Comparison of ENCODE assay signal across 1 cellular context in the genomic region with DNA sequence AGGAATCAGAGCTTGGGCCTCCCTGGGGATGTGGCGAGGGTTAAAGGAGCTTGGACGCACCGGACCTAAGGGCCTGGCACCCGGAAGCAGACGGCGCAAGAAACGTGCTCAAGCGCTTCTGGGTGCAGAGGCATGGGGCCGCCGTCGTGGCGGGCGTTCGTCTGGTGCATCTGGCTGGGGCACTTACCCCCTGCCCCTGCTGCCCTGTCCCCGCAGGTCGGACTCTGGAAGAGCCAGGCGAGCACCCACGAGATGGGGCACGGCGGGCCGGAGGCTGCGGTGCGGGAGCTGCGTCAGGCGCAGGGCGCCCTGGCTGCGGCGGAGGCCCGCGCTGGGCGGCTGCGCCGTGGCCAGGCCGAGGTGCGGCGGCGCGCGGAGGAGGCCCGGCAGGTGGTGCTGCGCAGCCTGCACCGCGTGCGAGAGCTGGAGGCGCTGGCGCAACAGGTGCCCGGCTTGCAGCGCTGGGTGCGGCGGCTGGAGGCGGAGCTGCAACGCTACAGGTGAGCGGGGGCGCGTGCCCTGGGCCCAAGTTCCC.
TF ChIP-seq lines count a peak whose summit lies in the region.

No MANE protein-coding gene starts in this region.

TF ChIP-seq in HepG2, 621 proteins besides CTCF, POLR2A, EP300 and RAD21 (continued from another document):
- TF ChIP-seq, protein P1, sequence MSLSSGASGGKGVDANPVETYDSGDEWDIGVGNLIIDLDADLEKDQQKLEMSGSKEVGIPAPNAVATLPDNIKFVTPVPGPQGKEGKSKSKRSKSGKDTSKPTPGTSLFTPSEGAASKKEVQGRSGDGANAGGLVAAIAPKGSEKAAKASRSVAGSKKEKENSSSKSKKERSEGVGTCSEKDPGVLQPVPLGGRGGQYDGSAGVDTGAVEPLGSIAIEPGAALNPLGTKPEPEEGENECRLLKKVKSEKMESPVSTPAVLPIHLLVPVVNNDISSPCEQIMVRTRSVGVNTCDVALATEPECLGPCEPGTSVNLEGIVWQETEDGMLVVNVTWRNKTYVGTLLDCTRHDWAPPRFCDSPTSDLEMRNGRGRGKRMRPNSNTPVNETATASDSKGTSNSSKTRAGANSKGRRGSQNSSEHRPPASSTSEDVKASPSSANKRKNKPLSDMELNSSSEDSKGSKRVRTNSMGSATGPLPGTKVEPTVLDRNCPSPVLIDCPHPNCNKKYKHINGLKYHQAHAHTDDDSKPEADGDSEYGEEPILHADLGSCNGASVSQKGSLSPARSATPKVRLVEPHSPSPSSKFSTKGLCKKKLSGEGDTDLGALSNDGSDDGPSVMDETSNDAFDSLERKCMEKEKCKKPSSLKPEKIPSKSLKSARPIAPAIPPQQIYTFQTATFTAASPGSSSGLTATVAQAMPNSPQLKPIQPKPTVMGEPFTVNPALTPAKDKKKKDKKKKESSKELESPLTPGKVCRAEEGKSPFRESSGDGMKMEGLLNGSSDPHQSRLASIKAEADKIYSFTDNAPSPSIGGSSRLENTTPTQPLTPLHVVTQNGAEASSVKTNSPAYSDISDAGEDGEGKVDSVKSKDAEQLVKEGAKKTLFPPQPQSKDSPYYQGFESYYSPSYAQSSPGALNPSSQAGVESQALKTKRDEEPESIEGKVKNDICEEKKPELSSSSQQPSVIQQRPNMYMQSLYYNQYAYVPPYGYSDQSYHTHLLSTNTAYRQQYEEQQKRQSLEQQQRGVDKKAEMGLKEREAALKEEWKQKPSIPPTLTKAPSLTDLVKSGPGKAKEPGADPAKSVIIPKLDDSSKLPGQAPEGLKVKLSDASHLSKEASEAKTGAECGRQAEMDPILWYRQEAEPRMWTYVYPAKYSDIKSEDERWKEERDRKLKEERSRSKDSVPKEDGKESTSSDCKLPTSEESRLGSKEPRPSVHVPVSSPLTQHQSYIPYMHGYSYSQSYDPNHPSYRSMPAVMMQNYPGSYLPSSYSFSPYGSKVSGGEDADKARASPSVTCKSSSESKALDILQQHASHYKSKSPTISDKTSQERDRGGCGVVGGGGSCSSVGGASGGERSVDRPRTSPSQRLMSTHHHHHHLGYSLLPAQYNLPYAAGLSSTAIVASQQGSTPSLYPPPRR (CRISPR knock-in tag; IDR thresholded peaks at IDR 0.05; ENCODE audit: borderline replicate concordance): no peak
- TF ChIP-seq MLLT10 (CRISPR knock-in tag; IDR thresholded peaks at IDR 0.05): no peak
- TF ChIP-seq ZFP82 (CRISPR knock-in tag; IDR thresholded peaks at IDR 0.05; ENCODE audit: borderline replicate concordance): no peak
- TF ChIP-seq GABPB1 (CRISPR knock-in tag; IDR thresholded peaks at IDR 0.05): peak; percentile 66; the same call in 1 of the 2 replicates
- TF ChIP-seq KDM5B (CRISPR knock-in tag; IDR thresholded peaks at IDR 0.05; ENCODE audit: borderline replicate concordance): no peak; the same call in 1 of the 2 replicates
- TF ChIP-seq ZNF10 (CRISPR knock-in tag; IDR thresholded peaks at IDR 0.05; ENCODE audit: borderline replicate concordance, low read depth): no peak
- TF ChIP-seq, protein P2, sequence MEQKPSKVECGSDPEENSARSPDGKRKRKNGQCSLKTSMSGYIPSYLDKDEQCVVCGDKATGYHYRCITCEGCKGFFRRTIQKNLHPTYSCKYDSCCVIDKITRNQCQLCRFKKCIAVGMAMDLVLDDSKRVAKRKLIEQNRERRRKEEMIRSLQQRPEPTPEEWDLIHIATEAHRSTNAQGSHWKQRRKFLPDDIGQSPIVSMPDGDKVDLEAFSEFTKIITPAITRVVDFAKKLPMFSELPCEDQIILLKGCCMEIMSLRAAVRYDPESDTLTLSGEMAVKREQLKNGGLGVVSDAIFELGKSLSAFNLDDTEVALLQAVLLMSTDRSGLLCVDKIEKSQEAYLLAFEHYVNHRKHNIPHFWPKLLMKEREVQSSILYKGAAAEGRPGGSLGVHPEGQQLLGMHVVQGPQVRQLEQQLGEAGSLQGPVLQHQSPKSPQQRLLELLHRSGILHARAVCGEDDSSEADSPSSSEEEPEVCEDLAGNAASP (CRISPR knock-in tag; IDR thresholded peaks at IDR 0.05; ENCODE audit: borderline replicate concordance): no peak
- TF ChIP-seq, protein P3, sequence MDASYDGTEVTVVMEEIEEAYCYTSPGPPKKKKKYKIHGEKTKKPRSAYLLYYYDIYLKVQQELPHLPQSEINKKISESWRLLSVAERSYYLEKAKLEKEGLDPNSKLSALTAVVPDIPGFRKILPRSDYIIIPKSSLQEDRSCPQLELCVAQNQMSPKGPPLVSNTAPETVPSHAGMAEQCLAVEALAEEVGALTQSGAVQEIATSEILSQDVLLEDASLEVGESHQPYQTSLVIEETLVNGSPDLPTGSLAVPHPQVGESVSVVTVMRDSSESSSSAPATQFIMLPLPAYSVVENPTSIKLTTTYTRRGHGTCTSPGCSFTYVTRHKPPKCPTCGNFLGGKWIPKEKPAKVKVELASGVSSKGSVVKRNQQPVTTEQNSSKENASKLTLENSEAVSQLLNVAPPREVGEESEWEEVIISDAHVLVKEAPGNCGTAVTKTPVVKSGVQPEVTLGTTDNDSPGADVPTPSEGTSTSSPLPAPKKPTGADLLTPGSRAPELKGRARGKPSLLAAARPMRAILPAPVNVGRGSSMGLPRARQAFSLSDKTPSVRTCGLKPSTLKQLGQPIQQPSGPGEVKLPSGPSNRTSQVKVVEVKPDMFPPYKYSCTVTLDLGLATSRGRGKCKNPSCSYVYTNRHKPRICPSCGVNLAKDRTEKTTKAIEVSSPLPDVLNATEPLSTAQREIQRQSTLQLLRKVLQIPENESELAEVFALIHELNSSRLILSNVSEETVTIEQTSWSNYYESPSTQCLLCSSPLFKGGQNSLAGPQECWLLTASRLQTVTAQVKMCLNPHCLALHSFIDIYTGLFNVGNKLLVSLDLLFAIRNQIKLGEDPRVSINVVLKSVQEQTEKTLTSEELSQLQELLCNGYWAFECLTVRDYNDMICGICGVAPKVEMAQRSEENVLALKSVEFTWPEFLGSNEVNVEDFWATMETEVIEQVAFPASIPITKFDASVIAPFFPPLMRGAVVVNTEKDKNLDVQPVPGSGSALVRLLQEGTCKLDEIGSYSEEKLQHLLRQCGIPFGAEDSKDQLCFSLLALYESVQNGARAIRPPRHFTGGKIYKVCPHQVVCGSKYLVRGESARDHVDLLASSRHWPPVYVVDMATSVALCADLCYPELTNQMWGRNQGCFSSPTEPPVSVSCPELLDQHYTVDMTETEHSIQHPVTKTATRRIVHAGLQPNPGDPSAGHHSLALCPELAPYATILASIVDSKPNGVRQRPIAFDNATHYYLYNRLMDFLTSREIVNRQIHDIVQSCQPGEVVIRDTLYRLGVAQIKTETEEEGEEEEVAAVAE (CRISPR knock-in tag; IDR thresholded peaks at IDR 0.05; ENCODE audit: borderline replicate concordance): no peak
- TF ChIP-seq ZFAT (CRISPR knock-in tag; conservative IDR thresholded peaks at IDR 0.05): no peak
- no peak for TF ChIP-seq AGO1 (IDR thresholded peaks at IDR 0.05; ENCODE audit: low read depth, low read length, poor library complexity, severe bottlenecking)
- TF ChIP-seq, protein P4, sequence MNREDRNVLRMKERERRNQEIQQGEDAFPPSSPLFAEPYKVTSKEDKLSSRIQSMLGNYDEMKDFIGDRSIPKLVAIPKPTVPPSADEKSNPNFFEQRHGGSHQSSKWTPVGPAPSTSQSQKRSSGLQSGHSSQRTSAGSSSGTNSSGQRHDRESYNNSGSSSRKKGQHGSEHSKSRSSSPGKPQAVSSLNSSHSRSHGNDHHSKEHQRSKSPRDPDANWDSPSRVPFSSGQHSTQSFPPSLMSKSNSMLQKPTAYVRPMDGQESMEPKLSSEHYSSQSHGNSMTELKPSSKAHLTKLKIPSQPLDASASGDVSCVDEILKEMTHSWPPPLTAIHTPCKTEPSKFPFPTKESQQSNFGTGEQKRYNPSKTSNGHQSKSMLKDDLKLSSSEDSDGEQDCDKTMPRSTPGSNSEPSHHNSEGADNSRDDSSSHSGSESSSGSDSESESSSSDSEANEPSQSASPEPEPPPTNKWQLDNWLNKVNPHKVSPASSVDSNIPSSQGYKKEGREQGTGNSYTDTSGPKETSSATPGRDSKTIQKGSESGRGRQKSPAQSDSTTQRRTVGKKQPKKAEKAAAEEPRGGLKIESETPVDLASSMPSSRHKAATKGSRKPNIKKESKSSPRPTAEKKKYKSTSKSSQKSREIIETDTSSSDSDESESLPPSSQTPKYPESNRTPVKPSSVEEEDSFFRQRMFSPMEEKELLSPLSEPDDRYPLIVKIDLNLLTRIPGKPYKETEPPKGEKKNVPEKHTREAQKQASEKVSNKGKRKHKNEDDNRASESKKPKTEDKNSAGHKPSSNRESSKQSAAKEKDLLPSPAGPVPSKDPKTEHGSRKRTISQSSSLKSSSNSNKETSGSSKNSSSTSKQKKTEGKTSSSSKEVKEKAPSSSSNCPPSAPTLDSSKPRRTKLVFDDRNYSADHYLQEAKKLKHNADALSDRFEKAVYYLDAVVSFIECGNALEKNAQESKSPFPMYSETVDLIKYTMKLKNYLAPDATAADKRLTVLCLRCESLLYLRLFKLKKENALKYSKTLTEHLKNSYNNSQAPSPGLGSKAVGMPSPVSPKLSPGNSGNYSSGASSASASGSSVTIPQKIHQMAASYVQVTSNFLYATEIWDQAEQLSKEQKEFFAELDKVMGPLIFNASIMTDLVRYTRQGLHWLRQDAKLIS (CRISPR knock-in tag; IDR thresholded peaks at IDR 0.05): no peak
- TF ChIP-seq ZNF224 (CRISPR knock-in tag; IDR thresholded peaks at IDR 0.05): no peak
- no peak for TF ChIP-seq SMARCC2 (IDR thresholded peaks at IDR 0.05)
- TF ChIP-seq SCMH1 (CRISPR knock-in tag; IDR thresholded peaks at IDR 0.05; ENCODE audit: borderline replicate concordance): no peak
- no peak for TF ChIP-seq HIVEP1 (CRISPR knock-in tag; IDR thresholded peaks at IDR 0.05)
- TF ChIP-seq, protein P5, sequence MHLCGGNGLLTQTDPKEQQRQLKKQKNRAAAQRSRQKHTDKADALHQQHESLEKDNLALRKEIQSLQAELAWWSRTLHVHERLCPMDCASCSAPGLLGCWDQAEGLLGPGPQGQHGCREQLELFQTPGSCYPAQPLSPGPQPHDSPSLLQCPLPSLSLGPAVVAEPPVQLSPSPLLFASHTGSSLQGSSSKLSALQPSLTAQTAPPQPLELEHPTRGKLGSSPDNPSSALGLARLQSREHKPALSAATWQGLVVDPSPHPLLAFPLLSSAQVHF (CRISPR knock-in tag; IDR thresholded peaks at IDR 0.05): no peak
- no peak for TF ChIP-seq KDM3A (CRISPR knock-in tag; IDR thresholded peaks at IDR 0.05; ENCODE audit: low read depth)
- TF ChIP-seq ZNF382 (CRISPR knock-in tag; IDR thresholded peaks at IDR 0.05; ENCODE audit: borderline replicate concordance): no peak
- no peak for TF ChIP-seq ZFP37 (CRISPR knock-in tag; IDR thresholded peaks at IDR 0.05; ENCODE audit: borderline replicate concordance)
- TF ChIP-seq HOXA5 (CRISPR knock-in tag; IDR thresholded peaks at IDR 0.05): 0 out of 2 replicates have a peak, but pooled peaks have one; percentile 21
- no peak for TF ChIP-seq ZNF343 (CRISPR knock-in tag; IDR thresholded peaks at IDR 0.05)
- no peak for TF ChIP-seq CBX5 (CRISPR knock-in tag; IDR thresholded peaks at IDR 0.05; ENCODE audit: borderline replicate concordance)
- TF ChIP-seq, protein P6, sequence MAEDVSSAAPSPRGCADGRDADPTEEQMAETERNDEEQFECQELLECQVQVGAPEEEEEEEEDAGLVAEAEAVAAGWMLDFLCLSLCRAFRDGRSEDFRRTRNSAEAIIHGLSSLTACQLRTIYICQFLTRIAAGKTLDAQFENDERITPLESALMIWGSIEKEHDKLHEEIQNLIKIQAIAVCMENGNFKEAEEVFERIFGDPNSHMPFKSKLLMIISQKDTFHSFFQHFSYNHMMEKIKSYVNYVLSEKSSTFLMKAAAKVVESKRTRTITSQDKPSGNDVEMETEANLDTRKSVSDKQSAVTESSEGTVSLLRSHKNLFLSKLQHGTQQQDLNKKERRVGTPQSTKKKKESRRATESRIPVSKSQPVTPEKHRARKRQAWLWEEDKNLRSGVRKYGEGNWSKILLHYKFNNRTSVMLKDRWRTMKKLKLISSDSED (CRISPR knock-in tag; IDR thresholded peaks at IDR 0.05): no peak
- TF ChIP-seq ZNF724P (CRISPR knock-in tag; IDR thresholded peaks at IDR 0.05; ENCODE audit: borderline replicate concordance): no peak
- TF ChIP-seq CENPX (CRISPR knock-in tag; IDR thresholded peaks at IDR 0.05): no peak
- no peak for TF ChIP-seq ZNF260 (CRISPR knock-in tag; IDR thresholded peaks at IDR 0.05; ENCODE audit: borderline replicate concordance, low read depth)
- 0 out of 2 replicates have a peak, but pooled peaks have one; percentile 34 for TF ChIP-seq PRMT3 (CRISPR knock-in tag; IDR thresholded peaks at IDR 0.05; ENCODE audit: borderline replicate concordance, low read depth)
- TF ChIP-seq SNRNP70 (IDR thresholded peaks at IDR 0.05; ENCODE audit: low read depth, low read length): no peak
TF ChIP-seq in HepG2: peak in this region for 58.
